In genomic region chr12:108033091-108033490, GRCh38 we compare ENCODE assay signal across 27 cellular contexts.
"Had no signal": no experiment of that assay in that cellular context is flagged by ENCODE, and none has a peak within 500 bp of the region (broad histone marks: within the 10 kb centered on the region; RNA-seq: fewer than 3 reads in every experiment).

No MANE protein-coding gene starts in this region.

- H3K4me1 Mint-ChIP-seq: stimulated activated memory B cell treated with anti-CD40 and anti-IgM and Interleukin-4, amounts not matched to agents 10 μg/mL and 1 μg/mL and 100 μg/mL, for 72 hours had no signal

- ATAC-seq: activated CD8-positive, alpha-beta memory T cell treated with anti-CD3 and anti-CD28 coated beads, Interleukin-2, amount 10 ng/mL, durations not matched to agents 7 days and 5 days; activated CD8-positive, alpha-beta T cell treated with anti-CD3 and anti-CD28 coated beads for 36 hours; activated naive CD4-positive, alpha-beta T cell treated with anti-CD3 and anti-CD28 coated beads, Interleukin-2, amount 50 U/mL, for 72 hours; esophagus mucosa; left ventricle myocardium superior; natural killer cell treated with Interleukin-12 subunit alpha and Interleukin-12 subunit beta and Interleukin-15 and Interleukin-18, amount 100 ng/mL, for 72 hours; right cardiac atrium; stimulated activated memory B cell treated with anti-CD40 and anti-IgM and Interleukin-4, amounts not matched to agents 10 μg/mL and 1 μg/mL and 100 μg/mL, for 72 hours had no signal

- H3K36me3 Mint-ChIP-seq: activated CD8-positive, alpha-beta memory T cell treated with anti-CD3 and anti-CD28 coated beads, Interleukin-2, amount 10 ng/mL, durations not matched to agents 7 days and 5 days; activated naive CD4-positive, alpha-beta T cell treated with anti-CD3 and anti-CD28 coated beads, Interleukin-2, amount 50 U/mL, for 72 hours; natural killer cell treated with Interleukin-12 subunit alpha and Interleukin-12 subunit beta and Interleukin-15 and Interleukin-18, amount 100 ng/mL, for 72 hours; stimulated activated memory B cell treated with anti-CD40 and anti-IgM and Interleukin-4, amounts not matched to agents 10 μg/mL and 1 μg/mL and 100 μg/mL, for 72 hours had no signal

- H3K27ac Mint-ChIP-seq: activated CD4-positive, alpha-beta T cell treated with anti-CD3 and anti-CD28 coated beads, Interleukin-2, amount 10 ng/mL, durations not matched to agents 7 days and 5 days; activated CD8-positive, alpha-beta memory T cell treated with anti-CD3 and anti-CD28 coated beads, Interleukin-2, amount 10 ng/mL, durations not matched to agents 7 days and 5 days; activated CD8-positive, alpha-beta T cell treated with anti-CD3 and anti-CD28 coated beads for 36 hours; activated naive CD4-positive, alpha-beta T cell treated with anti-CD3 and anti-CD28 coated beads, Interleukin-2, amount 50 U/mL, for 72 hours; activated T-helper 17 cell treated with anti-CD3 and anti-CD28 coated beads, Interleukin-2, amount 50 U/mL, for 72 hours; dendritic cell treated with granulocyte-macrophage colony-stimulating factor and Interleukin-4, amounts not matched to agents 40 ng/mL and 50 ng/mL, for 4 days; natural killer cell treated with Interleukin-12 subunit alpha and Interleukin-12 subunit beta and Interleukin-15 and Interleukin-18, amount 100 ng/mL, for 72 hours; stimulated activated memory B cell treated with anti-CD40 and anti-IgM and Interleukin-4, amounts not matched to agents 10 μg/mL and 1 μg/mL and 100 μg/mL, for 72 hours; T-helper 2 cell treated with Interferon-gamma antibody and Interleukin-4, amounts not matched to agents 5 μg/mL and 100 μg/mL, for 36 hours had no signal

- H3K4me1 ChIP-seq: parathyroid adenoma, stomach, suprapubic skin, tibial nerve had no signal

- H3K4me3 ChIP-seq: skin epidermis, stomach, suprapubic skin, tibial nerve had no signal

- H3K9me3 Mint-ChIP-seq: activated CD4-positive, alpha-beta T cell treated with anti-CD3 and anti-CD28 coated beads, Interleukin-2, amount 10 ng/mL, durations not matched to agents 7 days and 5 days; activated CD8-positive, alpha-beta T cell treated with anti-CD3 and anti-CD28 coated beads for 36 hours; activated naive CD4-positive, alpha-beta T cell treated with anti-CD3 and anti-CD28 coated beads, Interleukin-2, amount 50 U/mL, for 72 hours; dendritic cell treated with granulocyte-macrophage colony-stimulating factor and Interleukin-4, amounts not matched to agents 40 ng/mL and 50 ng/mL, for 4 days; natural killer cell treated with Interleukin-12 subunit alpha and Interleukin-12 subunit beta and Interleukin-15 and Interleukin-18, amount 100 ng/mL, for 72 hours; stimulated activated memory B cell treated with anti-CD40 and anti-IgM and Interleukin-4, amounts not matched to agents 10 μg/mL and 1 μg/mL and 100 μg/mL, for 72 hours; T-helper 2 cell treated with Interferon-gamma antibody and Interleukin-4, amounts not matched to agents 5 μg/mL and 100 μg/mL, for 36 hours had no signal

- H3K9ac ChIP-seq: parathyroid adenoma had no signal

- H3K4me3 Mint-ChIP-seq: activated CD4-positive, alpha-beta T cell treated with anti-CD3 and anti-CD28 coated beads, Interleukin-2, amount 10 ng/mL, durations not matched to agents 7 days and 5 days; activated CD8-positive, alpha-beta memory T cell treated with anti-CD3 and anti-CD28 coated beads, Interleukin-2, amount 10 ng/mL, durations not matched to agents 7 days and 5 days; activated CD8-positive, alpha-beta T cell treated with anti-CD3 and anti-CD28 coated beads for 36 hours; activated T-helper 17 cell treated with anti-CD3 and anti-CD28 coated beads, Interleukin-2, amount 50 U/mL, for 72 hours; dendritic cell treated with granulocyte-macrophage colony-stimulating factor and Interleukin-4, amounts not matched to agents 40 ng/mL and 50 ng/mL, for 4 days; natural killer cell treated with Interleukin-12 subunit alpha and Interleukin-12 subunit beta and Interleukin-15 and Interleukin-18, amount 100 ng/mL, for 72 hours; stimulated activated memory B cell treated with anti-CD40 and anti-IgM and Interleukin-4, amounts not matched to agents 10 μg/mL and 1 μg/mL and 100 μg/mL, for 72 hours; T-helper 2 cell treated with Interferon-gamma antibody and Interleukin-4, amounts not matched to agents 5 μg/mL and 100 μg/mL, for 36 hours had no signal

- H3K27me3 Mint-ChIP-seq: activated T-helper 17 cell treated with anti-CD3 and anti-CD28 coated beads, Interleukin-2, amount 50 U/mL, for 72 hours had no signal

- H3K9me3 ChIP-seq: stomach, suprapubic skin, tibial nerve had no signal

- H3K27ac ChIP-seq: brain microvascular endothelial cell, parathyroid adenoma, skin epidermis, stomach, suprapubic skin, tibial nerve, VCaP had no signal

- H3K79me2 ChIP-seq: parathyroid adenoma had no signal

- H2AFZ ChIP-seq: parathyroid adenoma had no signal

- H3K27me3 ChIP-seq: brain microvascular endothelial cell had no signal

- DNase-seq: activated CD4-positive, alpha-beta T cell treated with anti-CD3 and anti-CD28 coated beads, Interleukin-2, amount 10 ng/mL, durations not matched to agents 7 days and 5 days; activated CD4-positive, CD25-positive, alpha-beta regulatory T cell treated with anti-CD3 and anti-CD28 coated beads, Interleukin-2, amount 50 U/mL, for 72 hours; activated CD8-positive, alpha-beta memory T cell treated with anti-CD3 and anti-CD28 coated beads, Interleukin-2, amount 10 ng/mL, durations not matched to agents 7 days and 5 days; activated CD8-positive, alpha-beta T cell treated with anti-CD3 and anti-CD28 coated beads for 36 hours; aorta; brain microvascular endothelial cell; caudate nucleus; effector CD8-positive, alpha-beta T cell; foreskin melanocyte; left ventricle myocardium superior; mammary epithelial cell; nucleus accumbens; right cardiac atrium; stimulated activated CD4-positive, alpha-beta T cell treated with anti-CD3 and anti-CD28 coated beads, Interleukin-2, amount 100 ng/mL, for 24 hours; stomach had no signal

- H3K36me3 ChIP-seq: brain microvascular endothelial cell, stomach, suprapubic skin, tibial nerve had no signal
